Comparison of ENCODE assay signal across 9 cellular contexts in genomic region chr14:50726372-50727107, GRCh38. TPM values are rescaled to one million over a fixed set of nuclear protein-coding genes. Genes with fewer than 3 reads are reported as not detected.
DNase-seq lines count a peak whose midpoint lies in the region; ATAC-seq, FAIRE-seq and TF ChIP-seq lines count a peak whose summit lies in the region.
"Had no signal": no experiment of that assay in that cellular context is flagged by ENCODE, and none has a peak within 500 bp of the region (broad histone marks: within the 10 kb centered on the region; RNA-seq: fewer than 3 reads in every experiment).

No MANE protein-coding gene starts in this region.

- H2AFZ ChIP-seq in fibroblast of lung (ENCODE audit: low read length) = no peak overlapping the region

- peak overlapping the region; percentile 88 for H3K27ac Mint-ChIP-seq in T-helper 17 cell

- DNase-seq in A172 (ENCODE audit: low spot score) (peak; percentile 27), GM04504 (ENCODE audit: low read depth) (peak; percentile 90), T-helper 17 cell (no peak), fibroblast of lung (ENCODE audit: low read depth in 2 of 2) (peak; percentile 81 to 91), UCSD-AML1 (lab: John Stamatoyannopoulos, UW; ENCODE audit: unreplicated experiment) (no peak), small intestine (no peak), DMS153 treated with DMSO at 0.1 percent for 48 hours (lab: John Stamatoyannopoulos, UW; ENCODE audit: unreplicated experiment) (no peak)
- DNase-seq: NCI-H1417 had no signal

- TF ChIP-seq CTCF in fibroblast of lung (conservative IDR thresholded peaks at IDR 0.05 in 1 of 2, IDR thresholded peaks at IDR 0.05 in 1 of 2; ENCODE audit: low read depth in 1 of 2, low read length in 2 of 2) = no peak

- H3K9ac ChIP-seq in fibroblast of lung (ENCODE audit: insufficient read depth, low read length) = no peak overlapping the region

- FAIRE-seq in small intestine (lab: Jason Lieb, UNC) = no peak

- no peaks in the 10 kb centered on the region for H3K27me3 Mint-ChIP-seq in T-helper 17 cell

- H3K4me1 Mint-ChIP-seq in T-helper 17 cell = peaks cover 20% of the 10 kb centered on the region

- H3K27me3 ChIP-seq in fibroblast of lung (ENCODE audit: control insufficient read depth, insufficient read depth, low read length) = no peaks in the 10 kb centered on the region
- no peaks in the 10 kb centered on the region for H3K27me3 ChIP-seq in small intestine (ENCODE audit: control insufficient read depth in 2 of 2, insufficient read depth in 2 of 2, low read length in 2 of 2)

- H3K9me3 ChIP-seq in T-helper 17 cell (ENCODE audit: control insufficient read depth, low read length, poor library complexity, severe bottlenecking) (no peaks in the 10 kb centered on the region), fibroblast of lung (ENCODE audit: control insufficient read depth, insufficient read depth, low read depth, low read length) (no peaks in the 10 kb centered on the region), small intestine (ENCODE audit: control insufficient read depth, low read depth) (no peaks in the 10 kb centered on the region)

- peaks cover 17% of the 10 kb centered on the region for H3K36me3 Mint-ChIP-seq in T-helper 17 cell (ENCODE audit: low read depth)

- peak overlapping the region; percentile 23 for H3K4me2 ChIP-seq in fibroblast of lung (ENCODE audit: extremely low read depth, insufficient read depth, low read length)

- peak overlapping the region; percentile 48 for H3K27ac ChIP-seq in fibroblast of lung (ENCODE audit: insufficient read depth, low read length)
- no peak overlapping the region for H3K27ac ChIP-seq in small intestine (ENCODE audit: low read depth in 1 of 2, low read length in 1 of 2)

- no peak overlapping the region for H3K4me3 ChIP-seq in fibroblast of lung (replicated peaks in 1 of 4; ENCODE audit: control extremely low read depth in 1 of 4, insufficient read depth in 1 of 4, low read depth in 3 of 4, low read length in 4 of 4)
- no peak overlapping the region for H3K4me3 ChIP-seq in small intestine (ENCODE audit: low read depth in 1 of 2, low read length in 2 of 2)

- peak overlapping the region; percentile 39 for H3K4me3 Mint-ChIP-seq in T-helper 17 cell

- no peaks in the 10 kb centered on the region for H3K79me2 ChIP-seq in fibroblast of lung (ENCODE audit: control insufficient read depth, insufficient read depth, low read length)

- H4K20me1 ChIP-seq in fibroblast of lung (ENCODE audit: control insufficient read depth, extremely low read depth, insufficient read depth, low read length) = no peaks in the 10 kb centered on the region

- peak; percentile 85 for ATAC-seq in T-helper 17 cell
- ATAC-seq in GM21381 (IDR thresholded peaks at IDR 0.05; ENCODE audit: unreplicated experiment) = no peak

- 76 to 90% (median 82%) methylated on average over 3 of the region's 3 CpGs for WGBS in small intestine, 3 donors

- H3K36me3 ChIP-seq in fibroblast of lung (ENCODE audit: control insufficient read depth, insufficient read depth, low read length) (peaks cover 5% of the 10 kb centered on the region), small intestine (ENCODE audit: control insufficient read depth in 2 of 2, insufficient read depth in 2 of 2, low read length in 2 of 2) (peaks cover 9 to 17% of the 10 kb centered on the region in 2 donors)

- peaks cover 10% of the 10 kb centered on the region for H3K4me1 ChIP-seq in fibroblast of lung (ENCODE audit: control insufficient read depth, extremely low read depth, insufficient read depth, low read length)
- H3K4me1 ChIP-seq in small intestine (ENCODE audit: control insufficient read depth in 2 of 2, insufficient read depth in 1 of 2, low read depth in 1 of 2, low read length in 1 of 2) = no peaks in the 10 kb centered on the region

RNA-seq across cellular contexts. Expression of gene SAV1, which starts 58.4 kb away (rescaled TPM):
- total RNA-seq in A172 (2014; rRNA removed; shearing (Covaris generic)) = 7.3 and 9.6 TPM in 2 replicates
- 10 to 100 TPM in 1 of 2 donors, 1 to 10 TPM in 1; 8.1 to 18.5 TPM for total RNA-seq in T-helper 17 cell
- total RNA-seq in fibroblast of lung = 27.2 and 46.9 TPM in 2 replicates
- polyA plus RNA-seq in fibroblast of lung = 41.4 and 41.7 TPM in 2 replicates
- 38.1 and 38.4 TPM in 2 replicates for polyA plus RNA-seq in fibroblast of lung (2012)
- 3.5 and 4.9 TPM in 2 replicates for polyA minus RNA-seq in fibroblast of lung (ENCODE audit: low replicate concordance)
- 10 to 100 TPM; 15.2 to 17.6 (median 15.4) TPM for polyA plus RNA-seq in small intestine

Comparison
In these comparisons a context has a peak if more than half of its experiments do, and no peak if none do; other contexts are left out.
1. DNase-seq: peak in A172 (single experiment), GM04504 (single experiment) and fibroblast of lung (2 of 2); none in T-helper 17 cell (0 of 3), UCSD-AML1 (single experiment), small intestine (single experiment) and DMS153 treated with DMSO at 0.1 percent for 48 hours (single experiment).